In the genomic region with DNA sequence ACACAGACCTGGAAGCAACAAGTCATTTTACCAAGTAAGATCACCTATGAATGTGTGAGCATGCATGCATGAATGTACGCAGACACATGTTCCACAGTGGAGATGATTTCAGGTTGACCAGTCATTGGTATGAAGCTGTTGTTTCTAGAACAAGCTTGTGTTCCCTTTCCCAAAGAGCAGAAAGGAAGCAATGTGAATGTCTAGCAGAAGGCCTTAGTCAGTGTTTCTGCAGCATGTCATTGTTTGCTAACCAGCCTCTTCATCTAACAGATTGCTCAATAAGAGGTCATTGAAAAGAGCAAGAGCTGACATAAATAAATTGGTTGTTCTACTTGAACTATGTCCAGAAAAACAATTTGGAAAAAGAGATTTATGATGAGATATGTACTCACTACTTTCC, we compare ENCODE assay signal across 15 cellular contexts.
DNase-seq lines count a peak whose midpoint lies in the region; ATAC-seq and TF ChIP-seq lines count a peak whose summit lies in the region.
"Had no signal": no experiment of that assay in that cellular context is flagged by ENCODE, and none has a peak within 500 bp of the region (broad histone marks: within the 10 kb centered on the region; RNA-seq: fewer than 3 reads in every experiment).

No MANE protein-coding gene starts in this region.

- H3K27ac ChIP-seq in IMR-90 (ENCODE audit: insufficient read depth, low read length) (no peak overlapping the region), prostate gland (no peak overlapping the region)

- CTCF ChIA-PET in AG04449 (lab: Yijun Ruan, JAX) = no interaction called here
- CTCF ChIA-PET in IMR-90 (lab: Yijun Ruan, JAX) = no interaction called here

- DNase-seq in AG04449 (ENCODE audit: low read depth, low spot score) (peak; percentile 21), IMR-90 (peak; percentile 60), astrocyte of the hippocampus (ENCODE audit: low read depth, low spot score) (peak; percentile 5), kidney epithelial cell (ENCODE audit: low read depth) (peak; percentile 21), prostate gland (ENCODE audit: low spot score) (no peak)
- DNase-seq in stimulated activated CD4-positive, alpha-beta T cell treated with anti-CD3 and anti-CD28 coated beads, Interleukin-15, amount 100 ng/mL, for 24 hours = no peak
- DNase-seq: activated CD4-positive, CD25-positive, alpha-beta regulatory T cell treated with anti-CD3 and anti-CD28 coated beads, Interleukin-2, amount 50 U/mL, for 72 hours; AML-193; caudate nucleus; GDM1; immature natural killer cell; NCI-H1048; stimulated activated CD8-positive, alpha-beta memory T cell treated with anti-CD3 and anti-CD28 coated beads, Interleukin-4, amount 100 ng/mL, for 48 hours had no signal

- no peak overlapping the region for H2AK9ac ChIP-seq in IMR-90 (replicated peaks; ENCODE audit: low read depth, low read length, poor library complexity)

- H3K4me3 ChIP-seq in AG04449 (ENCODE audit: low read depth, low read length) (no peak overlapping the region), IMR-90 (ENCODE audit: insufficient read depth, low read depth, low read length) (no peak overlapping the region), kidney epithelial cell (ENCODE audit: low read depth, low read length) (no peak overlapping the region), prostate gland (no peak overlapping the region)

- no peak overlapping the region for H3K4ac ChIP-seq in IMR-90 (ENCODE audit: low read depth, low read length)

- H3K36me3 ChIP-seq in IMR-90 (ENCODE audit: control insufficient read depth, insufficient read depth, low read length) (no peaks in the 10 kb centered on the region), kidney epithelial cell (ENCODE audit: control insufficient read depth, insufficient read depth, low read length) (no peaks in the 10 kb centered on the region), prostate gland (no peaks in the 10 kb centered on the region)

- H4K8ac ChIP-seq in IMR-90 (ENCODE audit: low read depth in 2 of 2, low read length in 2 of 2) = no peak overlapping the region

- no peak overlapping the region for H3K56ac ChIP-seq in IMR-90 (ENCODE audit: extremely low read depth, insufficient read depth, low read length)

- POLR2A ChIA-PET in AG04449 (lab: Yijun Ruan, JAX) (no interaction called here), IMR-90 (lab: Charles Lee; ENCODE audit: unreplicated experiment) (no interaction called here)

- dilution Hi-C loops in IMR-90 (cut with HindIII; ENCODE audit: low sequenced_read_pairs, unreplicated experiment) = no loop called here

- no CpG with 5 or more reads among the region's 1 CpG for WGBS in IMR-90 (ENCODE audit: extremely low coverage in 2 of 2, insufficient read length in 1 of 2), 2 experiments
- WGBS in prostate gland = 100% methylated on average over 1 of the region's 1 CpG

- no peak overlapping the region for H4K91ac ChIP-seq in IMR-90 (ENCODE audit: insufficient read depth, low read depth, low read length)

- no peak for TF ChIP-seq RAD21 in IMR-90 (IDR thresholded peaks at IDR 0.05; ENCODE audit: low read length)

- no peak overlapping the region for H2BK5ac ChIP-seq in IMR-90 (ENCODE audit: low read depth, low read length, poor library complexity, severe bottlenecking)

- in situ Hi-C loops in IMR-90 (cut with MboI; ENCODE audit: low sequenced_read_pairs) = no loop called here

- H3K4me1 ChIP-seq in IMR-90 (ENCODE audit: control insufficient read depth, insufficient read depth, low read length) (0 out of 2 replicates have a peak, but pooled peaks cover 2% of the 10 kb centered on the region), prostate gland (replicated peaks) (no peaks in the 10 kb centered on the region)

- no peak overlapping the region for H3K23ac ChIP-seq in IMR-90 (ENCODE audit: low read depth, low read length)

- H2AK5ac ChIP-seq in IMR-90 (ENCODE audit: low read depth, low read length) = no peak overlapping the region

- ATAC-seq in IMR-90 (ENCODE audit: low read depth) = peak; percentile 72; the same call in 1 of the 2 replicates
- no peak for ATAC-seq in HG03095 (IDR thresholded peaks at IDR 0.05; ENCODE audit: unreplicated experiment)
- ATAC-seq in HG03460 (IDR thresholded peaks at IDR 0.05; ENCODE audit: unreplicated experiment) = no peak

- no peak for TF ChIP-seq CTCF in AG04449 (IDR thresholded peaks at IDR 0.05; ENCODE audit: insufficient read depth, low read length, missing control alignments)
- TF ChIP-seq CTCF in IMR-90 (conservative IDR thresholded peaks at IDR 0.05; ENCODE audit: low read depth, low read length) = no peak
- TF ChIP-seq CTCF in kidney epithelial cell (IDR thresholded peaks at IDR 0.05; ENCODE audit: insufficient read depth, low read length, poor library complexity, severe bottlenecking) = no peak
- TF ChIP-seq CTCF in prostate gland (IDR thresholded peaks at IDR 0.05) = no peak

- H2BK120ac ChIP-seq in IMR-90 (ENCODE audit: low read depth, low read length) = no peak overlapping the region

- H3K79me1 ChIP-seq in IMR-90 (ENCODE audit: low read depth in 1 of 2, low read length in 2 of 2) = no peaks in the 10 kb centered on the region

- H3K9me3 ChIP-seq in IMR-90 (ENCODE audit: control insufficient read depth, insufficient read depth, low read length) (no peaks in the 10 kb centered on the region), prostate gland (no peaks in the 10 kb centered on the region)

- H2BK20ac ChIP-seq in IMR-90 (ENCODE audit: low read depth, low read length) = no peak overlapping the region

- intact Hi-C loops in IMR-90 (cut with micrococcal nuclease) = no loop called here
- intact Hi-C loops in prostate gland (cut with DNase I) = no loop called here

- H4K5ac ChIP-seq in IMR-90 (ENCODE audit: low read depth, low read length) = no peak overlapping the region

- TF ChIP-seq POLR2A in IMR-90 (IDR thresholded peaks at IDR 0.05; ENCODE audit: low read depth, low read length) (no peak), prostate gland (IDR thresholded peaks at IDR 0.05) (no peak)

- no peak overlapping the region for H2BK15ac ChIP-seq in IMR-90 (ENCODE audit: low read depth, low read length)

- no peak overlapping the region for H3K9ac ChIP-seq in IMR-90 (ENCODE audit: low read depth, low read length)

- H4K20me1 ChIP-seq in IMR-90 (ENCODE audit: insufficient read depth, low read length) = no peaks in the 10 kb centered on the region

- no peak overlapping the region for H2AFZ ChIP-seq in IMR-90 (replicated peaks; ENCODE audit: low read length, poor library complexity)

- H3K18ac ChIP-seq in IMR-90 (ENCODE audit: low read depth, low read length) = no peak overlapping the region

- BruUV-seq in IMR-90 (replicated peaks; lab: Mats Ljungman, UMichigan) = no TSS peak

- no peak overlapping the region for H3K4me2 ChIP-seq in IMR-90 (ENCODE audit: low read depth, low read length)

- no peaks in the 10 kb centered on the region for H3K9me1 ChIP-seq in IMR-90 (ENCODE audit: insufficient read depth, low read length)

- H3K27me3 ChIP-seq in IMR-90 (ENCODE audit: control insufficient read depth, insufficient read depth, low read length) = no peaks in the 10 kb centered on the region
- no peaks in the 10 kb centered on the region for H3K27me3 ChIP-seq in kidney epithelial cell (ENCODE audit: control insufficient read depth, insufficient read depth, low read length)
- no peaks in the 10 kb centered on the region for H3K27me3 ChIP-seq in prostate gland (replicated peaks; ENCODE audit: insufficient read depth)

- no peak overlapping the region for H3K14ac ChIP-seq in IMR-90 (replicated peaks; ENCODE audit: low read depth, low read length)

TF ChIP-seq in IMR-90, 13 proteins besides CTCF, POLR2A, EP300 and RAD21:
- TF ChIP-seq RCOR1 (IDR thresholded peaks at IDR 0.05; ENCODE audit: insufficient replicate concordance, low read length) (no peak), MAFK (IDR thresholded peaks at IDR 0.05; ENCODE audit: low read depth, low read length) (no peak), CEBPB (IDR thresholded peaks at IDR 0.05; ENCODE audit: low read depth, low read length) (peak; percentile 70)

Comparison
In these comparisons a context has a peak if more than half of its experiments do, and no peak if none do; other contexts are left out.
1. DNase-seq: peak in AG04449 (single experiment), IMR-90 (single experiment), astrocyte of the hippocampus (single experiment) and kidney epithelial cell (single experiment); none in prostate gland (single experiment) and stimulated activated CD4-positive, alpha-beta T cell treated with anti-CD3 and anti-CD28 coated beads, Interleukin-15, amount 100 ng/mL, for 24 hours (single experiment).